ENCODE assay signal across 8 cellular contexts in the genomic region with DNA sequence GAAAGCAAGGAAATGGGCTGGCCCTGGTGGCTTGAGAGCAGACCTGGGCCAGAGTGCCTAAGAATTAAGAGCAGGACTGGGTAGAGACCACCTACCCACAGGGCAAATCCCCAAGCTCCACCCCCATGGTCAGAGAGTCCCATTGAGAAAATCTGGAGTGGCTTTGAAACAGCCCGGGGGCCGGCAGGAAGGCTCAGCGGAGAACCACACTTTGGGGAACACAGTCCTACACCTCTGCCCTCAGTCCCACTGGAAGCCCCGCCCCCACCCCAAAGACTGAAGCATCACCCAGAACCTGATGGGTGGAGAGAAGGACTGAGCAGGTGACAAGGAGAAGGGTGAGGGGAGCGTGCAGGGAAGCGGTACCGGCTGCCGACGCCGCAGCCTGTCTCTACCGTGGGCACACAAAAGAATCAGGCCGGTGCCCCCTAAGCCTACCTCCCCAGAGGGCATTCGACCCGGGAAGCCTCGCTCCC. TPM values are rescaled to one million over a fixed set of nuclear protein-coding genes. Genes with fewer than 3 reads are reported as not detected.
A peak's percentile ranks its signal among the peaks of the same experiment; 100 is the strongest.
DNase-seq lines count a peak whose midpoint lies in the region; ATAC-seq and TF ChIP-seq lines count a peak whose summit lies in the region.

No MANE protein-coding gene starts in this region.

- H3K36me3 Mint-ChIP-seq in central memory CD8-positive, alpha-beta T cell (ENCODE audit: insufficient read depth): peaks cover 10% of the 10 kb centered on the region
- peaks cover 0 to 6% (median 0%) of the 10 kb centered on the region in 3 donors for H3K36me3 Mint-ChIP-seq in naive thymus-derived CD8-positive, alpha-beta T cell

- peak overlapping the region; percentile 70 for H3K4me3 Mint-ChIP-seq in central memory CD8-positive, alpha-beta T cell
- H3K4me3 Mint-ChIP-seq in naive thymus-derived CD8-positive, alpha-beta T cell: peak overlapping the region; percentile 61 to 82 (median 76)

- no peak for ATAC-seq in central memory CD8-positive, alpha-beta T cell (replicated peaks; ENCODE audit: extremely low read depth, poor library complexity, severe bottlenecking)
- peak; percentile 2 to 7 for ATAC-seq in naive thymus-derived CD8-positive, alpha-beta T cell
- ATAC-seq in GM21447 (IDR thresholded peaks at IDR 0.05; ENCODE audit: unreplicated experiment) (no peak), GM18520 (IDR thresholded peaks at IDR 0.05; ENCODE audit: unreplicated experiment) (no peak)

- no peak for TF ChIP-seq CTCF in AG09309 (IDR thresholded peaks at IDR 0.05; ENCODE audit: control insufficient read depth, insufficient read depth, low read depth, low read length, missing control alignments)
- no peak for TF ChIP-seq CTCF in HFF-Myc (IDR thresholded peaks at IDR 0.05; ENCODE audit: low read depth, low read length, missing control alignments)
- no peak for TF ChIP-seq CTCF in RWPE1 (conservative IDR thresholded peaks at IDR 0.05; ENCODE audit: low read depth)

- H3K4me3 ChIP-seq in AG09309 (ENCODE audit: control insufficient read depth, low read depth, low read length) (peak overlapping the region; percentile 12), HFF-Myc (replicated peaks; ENCODE audit: low read depth, low read length) (peak overlapping the region; percentile 20)

- H3K4me1 Mint-ChIP-seq in central memory CD8-positive, alpha-beta T cell: peaks cover 46% of the 10 kb centered on the region
- peaks cover 17 to 59% (median 47%) of the 10 kb centered on the region in 4 donors for H3K4me1 Mint-ChIP-seq in naive thymus-derived CD8-positive, alpha-beta T cell

- POLR2A ChIA-PET in naive thymus-derived CD8-positive, alpha-beta T cell (lab: Charles Lee): interaction anchor here (0.6 to 3.6 kb wide), 4 partner anchors 11 to 59 kb away, joined by 3 to 26 read pairs (median 13); a partner anchor contains a TSS
- POLR2A ChIA-PET in RWPE1 (lab: Yijun Ruan, JAX; ENCODE audit: low non-redundant PET) (no interaction called here), HEK293T (lab: Yijun Ruan, JAX) (interaction anchor here (1.4 to 3.5 kb wide), 4 partner anchors 9 to 32 kb away, joined by 5 to 29 read pairs (median 5); a partner anchor contains a TSS)

- DNase-seq in AG09309 (ENCODE audit: low read depth) (no peak), HFF-Myc (ENCODE audit: extremely low read depth, low read depth) (no peak), RWPE1 (ENCODE audit: low spot score) (no peak), HEK293T (ENCODE audit: extremely low spot score) (no peak)
- no peak for DNase-seq in central memory CD8-positive, alpha-beta T cell (ENCODE audit: low spot score in 2 of 2)
- DNase-seq in naive thymus-derived CD8-positive, alpha-beta T cell: no peak

- H3K9me3 Mint-ChIP-seq in central memory CD8-positive, alpha-beta T cell: no peaks in the 10 kb centered on the region
- H3K9me3 Mint-ChIP-seq in naive thymus-derived CD8-positive, alpha-beta T cell: no peaks in the 10 kb centered on the region

- CTCF ChIA-PET in RWPE1 (lab: Yijun Ruan, JAX): interaction anchor here (0.7 to 1.3 kb wide), 4 partner anchors 12 to 119 kb away, joined by 3 to 4 read pairs (median 3); no protein-coding TSS in a partner anchor
- CTCF ChIA-PET in HEK293T (lab: Yijun Ruan, JAX): interaction anchor here (1.1 to 2.3 kb wide), 14 partner anchors 8 to 95 kb away, joined by 3 to 31 read pairs (median 4); a partner anchor contains a TSS

- H3K27me3 Mint-ChIP-seq in central memory CD8-positive, alpha-beta T cell: peaks cover 42% of the 10 kb centered on the region
- peaks cover 0 to 7% (median 0%) of the 10 kb centered on the region in 5 donors for H3K27me3 Mint-ChIP-seq in naive thymus-derived CD8-positive, alpha-beta T cell

- no peak overlapping the region for H3K27ac ChIP-seq in RWPE1

- no peak overlapping the region for H3K27ac Mint-ChIP-seq in central memory CD8-positive, alpha-beta T cell (ENCODE audit: low read depth)
- H3K27ac Mint-ChIP-seq in naive thymus-derived CD8-positive, alpha-beta T cell: peak overlapping the region in 3 of 10 donors; percentile 49 to 75 (median 65)

TF ChIP-seq in HEK293T, 16 proteins besides CTCF, POLR2A, EP300 and RAD21:
- TF ChIP-seq NFRKB (IDR thresholded peaks at IDR 0.05) (no peak), CTBP1 (IDR thresholded peaks at IDR 0.05; ENCODE audit: borderline replicate concordance) (no peak), FOXA1 (IDR thresholded peaks at IDR 0.05) (no peak)

RNA-seq across cellular contexts. Expression of a gene that starts 3.6 kb away (rescaled TPM):
- 10 to 100 TPM in 1 of 2 experiments, 1 to 10 TPM in 1; 9.7 to 11.8 TPM for total RNA-seq in naive thymus-derived CD8-positive, alpha-beta T cell
- 10 to 100 TPM in 2 of 3 donors, 1 to 10 TPM in 1; 9.8 to 18.6 (median 15.6) TPM for polyA plus RNA-seq in naive thymus-derived CD8-positive, alpha-beta T cell

RNA-seq across cellular contexts. Expression of a gene that starts 12.6 kb away (rescaled TPM):
- total RNA-seq in naive thymus-derived CD8-positive, alpha-beta T cell: 10 to 100 TPM; 47.8 to 48.6 TPM
- polyA plus RNA-seq in naive thymus-derived CD8-positive, alpha-beta T cell: 10 to 100 TPM; 16.8 to 20.1 (median 17.6) TPM

RNA-seq across cellular contexts. Expression of a gene that starts 17.9 kb away (rescaled TPM):
- 10 to 100 TPM; 30.2 to 34.2 TPM for total RNA-seq in naive thymus-derived CD8-positive, alpha-beta T cell
- 10 to 100 TPM; 23.0 to 40.4 (median 31.6) TPM for polyA plus RNA-seq in naive thymus-derived CD8-positive, alpha-beta T cell

RNA-seq across cellular contexts. Expression of a gene that starts 34.6 kb away (rescaled TPM):
- total RNA-seq in naive thymus-derived CD8-positive, alpha-beta T cell: 1 to 10 TPM; 2.5 to 2.6 TPM
- not detected for polyA plus RNA-seq in naive thymus-derived CD8-positive, alpha-beta T cell

RNA-seq across cellular contexts. Expression of a gene that starts 57.9 kb away (rescaled TPM):
- total RNA-seq in naive thymus-derived CD8-positive, alpha-beta T cell: not detected
- not detected for polyA plus RNA-seq in naive thymus-derived CD8-positive, alpha-beta T cell

Comparison
In these comparisons a context has a peak if more than half of its experiments do, and no peak if none do; other contexts are left out.
1. ATAC-seq: peak in naive thymus-derived CD8-positive, alpha-beta T cell (2 of 2); none in central memory CD8-positive, alpha-beta T cell (single experiment), GM21447 (single experiment) and GM18520 (single experiment).